Comparison of ENCODE assay signal across 8 cellular contexts in genomic region chr2:207166039-207166348, GRCh38.
DNase-seq lines count a peak whose midpoint lies in the region; ATAC-seq lines count a peak whose summit lies in the region.

No MANE protein-coding gene starts in this region.

- peaks cover 23% of the 10 kb centered on the region for H3K36me3 Mint-ChIP-seq in dendritic cell treated with granulocyte-macrophage colony-stimulating factor and Interleukin-4, amounts not matched to agents 40 ng/mL and 50 ng/mL, for 4 days (ENCODE audit: low read depth)

- DNase-seq in AG20443 (ENCODE audit: low spot score), result peak; percentile 97
- peak; percentile 77 for DNase-seq in NCI-H524 treated with DMSO at 0.1 percent for 48 hours (lab: John Stamatoyannopoulos, UW)
- DNase-seq in activated CD4-positive, alpha-beta T cell treated with anti-CD3 and anti-CD28 coated beads, Interleukin-2, amount 50 U/mL, for 48 hours, result peak; percentile 95 to 97
- DNase-seq in left kidney (ENCODE audit: low read depth, low spot score), result peak; percentile 100
- peak; percentile 87 to 91 for DNase-seq in stimulated activated CD4-positive, alpha-beta T cell treated with anti-CD3 and anti-CD28 coated beads, Interleukin-1b, Interleukin-23, amount 100 ng/mL, for 4 hours (ENCODE audit: low read depth in 2 of 2)

- H3K4me1 Mint-ChIP-seq in dendritic cell treated with granulocyte-macrophage colony-stimulating factor and Interleukin-4, amounts not matched to agents 40 ng/mL and 50 ng/mL, for 4 days (ENCODE audit: low read depth), result peaks cover 55% of the 10 kb centered on the region

- H3K27ac Mint-ChIP-seq in dendritic cell treated with granulocyte-macrophage colony-stimulating factor and Interleukin-4, amounts not matched to agents 40 ng/mL and 50 ng/mL, for 4 days, result peak overlapping the region; percentile 99

- H3K9me3 Mint-ChIP-seq in dendritic cell treated with granulocyte-macrophage colony-stimulating factor and Interleukin-4, amounts not matched to agents 40 ng/mL and 50 ng/mL, for 4 days, result no peaks in the 10 kb centered on the region

- ATAC-seq in GM19328 (IDR thresholded peaks at IDR 0.05; ENCODE audit: unreplicated experiment) (peak; percentile 96), HG03457 (IDR thresholded peaks at IDR 0.05; ENCODE audit: unreplicated experiment) (peak; percentile 90)

- H3K4me3 Mint-ChIP-seq in dendritic cell treated with granulocyte-macrophage colony-stimulating factor and Interleukin-4, amounts not matched to agents 40 ng/mL and 50 ng/mL, for 4 days, result peak overlapping the region; percentile 98

- intact Hi-C loops in dendritic cell treated with granulocyte-macrophage colony-stimulating factor and Interleukin-4, amounts not matched to agents 40 ng/mL and 50 ng/mL, for 4 days (cut with micrococcal nuclease), result loop anchor here (1.0 to 10.0 kb wide), 2 partner anchors 23 to 59 kb away; no protein-coding TSS in a partner anchor

- no peaks in the 10 kb centered on the region for H3K27me3 Mint-ChIP-seq in dendritic cell treated with granulocyte-macrophage colony-stimulating factor and Interleukin-4, amounts not matched to agents 40 ng/mL and 50 ng/mL, for 4 days

Comparison
In these comparisons a context has a peak if more than half of its experiments do, and no peak if none do; other contexts are left out.
1. Peak in every context shown above with its lines: DNase-seq and ATAC-seq.